In genomic region chr20:34834459-34834893, GRCh38 we compare ENCODE assay signal across 2 cellular contexts.
TF ChIP-seq lines count a peak whose summit lies in the region.

No MANE protein-coding gene starts in this region.

TF ChIP-seq in GM12878, 131 proteins besides CTCF, POLR2A, EP300 and RAD21:
- TF ChIP-seq JUND (IDR thresholded peaks at IDR 0.05; ENCODE audit: low read depth, low read length), result no peak
- TF ChIP-seq ZBTB4 (CRISPR knock-in tag; IDR thresholded peaks at IDR 0.05), result no peak
- no peak for TF ChIP-seq PBX3 (IDR thresholded peaks at IDR 0.05; ENCODE audit: insufficient replicate concordance, low read depth, low read length)
- no peak for TF ChIP-seq ZNF274 (IDR thresholded peaks at IDR 0.05; ENCODE audit: insufficient read depth, insufficient read length)
- no peak for TF ChIP-seq ZNF384 (IDR thresholded peaks at IDR 0.05; ENCODE audit: borderline replicate concordance, low read depth, low read length)
- TF ChIP-seq SUPT20H (IDR thresholded peaks at IDR 0.05; ENCODE audit: borderline replicate concordance, control insufficient read depth, low read depth, low read length), result no peak
- no peak for TF ChIP-seq SRF (IDR thresholded peaks at IDR 0.05; ENCODE audit: low read depth in 2 of 2, low read length in 2 of 2)
- no peak for TF ChIP-seq IRF5 (IDR thresholded peaks at IDR 0.05; ENCODE audit: borderline replicate concordance)
TF ChIP-seq in GM12878: peak in this region for 0.

TF ChIP-seq in HepG2, 621 proteins besides CTCF, POLR2A, EP300 and RAD21:
- TF ChIP-seq, protein P1, sequence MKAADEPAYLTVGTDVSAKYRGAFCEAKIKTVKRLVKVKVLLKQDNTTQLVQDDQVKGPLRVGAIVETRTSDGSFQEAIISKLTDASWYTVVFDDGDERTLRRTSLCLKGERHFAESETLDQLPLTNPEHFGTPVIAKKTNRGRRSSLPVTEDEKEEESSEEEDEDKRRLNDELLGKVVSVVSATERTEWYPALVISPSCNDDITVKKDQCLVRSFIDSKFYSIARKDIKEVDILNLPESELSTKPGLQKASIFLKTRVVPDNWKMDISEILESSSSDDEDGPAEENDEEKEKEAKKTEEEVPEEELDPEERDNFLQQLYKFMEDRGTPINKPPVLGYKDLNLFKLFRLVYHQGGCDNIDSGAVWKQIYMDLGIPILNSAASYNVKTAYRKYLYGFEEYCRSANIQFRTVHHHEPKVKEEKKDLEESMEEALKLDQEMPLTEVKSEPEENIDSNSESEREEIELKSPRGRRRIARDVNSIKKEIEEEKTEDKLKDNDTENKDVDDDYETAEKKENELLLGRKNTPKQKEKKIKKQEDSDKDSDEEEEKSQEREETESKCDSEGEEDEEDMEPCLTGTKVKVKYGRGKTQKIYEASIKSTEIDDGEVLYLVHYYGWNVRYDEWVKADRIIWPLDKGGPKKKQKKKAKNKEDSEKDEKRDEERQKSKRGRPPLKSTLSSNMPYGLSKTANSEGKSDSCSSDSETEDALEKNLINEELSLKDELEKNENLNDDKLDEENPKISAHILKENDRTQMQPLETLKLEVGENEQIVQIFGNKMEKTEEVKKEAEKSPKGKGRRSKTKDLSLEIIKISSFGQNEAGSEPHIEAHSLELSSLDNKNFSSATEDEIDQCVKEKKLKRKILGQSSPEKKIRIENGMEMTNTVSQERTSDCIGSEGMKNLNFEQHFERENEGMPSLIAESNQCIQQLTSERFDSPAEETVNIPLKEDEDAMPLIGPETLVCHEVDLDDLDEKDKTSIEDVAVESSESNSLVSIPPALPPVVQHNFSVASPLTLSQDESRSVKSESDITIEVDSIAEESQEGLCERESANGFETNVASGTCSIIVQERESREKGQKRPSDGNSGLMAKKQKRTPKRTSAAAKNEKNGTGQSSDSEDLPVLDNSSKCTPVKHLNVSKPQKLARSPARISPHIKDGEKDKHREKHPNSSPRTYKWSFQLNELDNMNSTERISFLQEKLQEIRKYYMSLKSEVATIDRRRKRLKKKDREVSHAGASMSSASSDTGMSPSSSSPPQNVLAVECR (CRISPR knock-in tag; IDR thresholded peaks at IDR 0.05; ENCODE audit: borderline replicate concordance), result peak; percentile 23; the same call in 1 of the 2 replicates
- peak; percentile 30 for TF ChIP-seq ASH2L (IDR thresholded peaks at IDR 0.05; ENCODE audit: insufficient read length, low read depth, low read length)
- TF ChIP-seq NFE2L1 (CRISPR knock-in tag; IDR thresholded peaks at IDR 0.05; ENCODE audit: borderline replicate concordance), result no peak
- 0 out of 2 replicates have a peak, but pooled peaks have one; percentile 11 for TF ChIP-seq SMC3 (IDR thresholded peaks at IDR 0.05; ENCODE audit: low read length)
- TF ChIP-seq, protein P2, sequence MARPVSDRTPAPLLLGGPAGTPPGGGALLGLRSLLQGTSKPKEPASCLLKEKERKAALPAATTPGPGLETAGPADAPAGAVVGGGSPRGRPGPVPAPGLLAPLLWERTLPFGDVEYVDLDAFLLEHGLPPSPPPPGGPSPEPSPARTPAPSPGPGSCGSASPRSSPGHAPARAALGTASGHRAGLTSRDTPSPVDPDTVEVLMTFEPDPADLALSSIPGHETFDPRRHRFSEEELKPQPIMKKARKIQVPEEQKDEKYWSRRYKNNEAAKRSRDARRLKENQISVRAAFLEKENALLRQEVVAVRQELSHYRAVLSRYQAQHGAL (CRISPR knock-in tag; IDR thresholded peaks at IDR 0.05; ENCODE audit: not compliant biosample characterization), result no peak
- TF ChIP-seq, protein P3, sequence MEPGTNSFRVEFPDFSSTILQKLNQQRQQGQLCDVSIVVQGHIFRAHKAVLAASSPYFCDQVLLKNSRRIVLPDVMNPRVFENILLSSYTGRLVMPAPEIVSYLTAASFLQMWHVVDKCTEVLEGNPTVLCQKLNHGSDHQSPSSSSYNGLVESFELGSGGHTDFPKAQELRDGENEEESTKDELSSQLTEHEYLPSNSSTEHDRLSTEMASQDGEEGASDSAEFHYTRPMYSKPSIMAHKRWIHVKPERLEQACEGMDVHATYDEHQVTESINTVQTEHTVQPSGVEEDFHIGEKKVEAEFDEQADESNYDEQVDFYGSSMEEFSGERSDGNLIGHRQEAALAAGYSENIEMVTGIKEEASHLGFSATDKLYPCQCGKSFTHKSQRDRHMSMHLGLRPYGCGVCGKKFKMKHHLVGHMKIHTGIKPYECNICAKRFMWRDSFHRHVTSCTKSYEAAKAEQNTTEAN (CRISPR knock-in tag; conservative IDR thresholded peaks at IDR 0.05), result no peak
- TF ChIP-seq THAP9 (CRISPR knock-in tag; IDR thresholded peaks at IDR 0.05; ENCODE audit: borderline replicate concordance), result 0 out of 2 replicates have a peak, but pooled peaks have one; percentile 27
- TF ChIP-seq PRDM4 (CRISPR knock-in tag; IDR thresholded peaks at IDR 0.05; ENCODE audit: borderline replicate concordance), result no peak
- 0 out of 2 replicates have a peak, but pooled peaks have one; percentile 43 for TF ChIP-seq ZNF414 (CRISPR knock-in tag; IDR thresholded peaks at IDR 0.05)
- TF ChIP-seq LCORL (IDR thresholded peaks at IDR 0.05), result no peak
- peak; percentile 69 for TF ChIP-seq LCORL (CRISPR knock-in tag; IDR thresholded peaks at IDR 0.05)
- TF ChIP-seq BCL6 (CRISPR knock-in tag; IDR thresholded peaks at IDR 0.05), result no peak
- 0 out of 2 replicates have a peak, but pooled peaks have one; percentile 35 for TF ChIP-seq ZNF30 (CRISPR knock-in tag; IDR thresholded peaks at IDR 0.05)
- peak; percentile 95 for TF ChIP-seq ARID3A (IDR thresholded peaks at IDR 0.05; ENCODE audit: low read depth, low read length)
- 0 out of 2 replicates have a peak, but pooled peaks have one; percentile 32 for TF ChIP-seq ZNF430 (CRISPR knock-in tag; IDR thresholded peaks at IDR 0.05)
- 0 out of 2 replicates have a peak, but pooled peaks have one; percentile 51 for TF ChIP-seq ZBTB39 (CRISPR knock-in tag; IDR thresholded peaks at IDR 0.05)
- peak; percentile 34 for TF ChIP-seq TEAD3 (CRISPR knock-in tag; optimal IDR thresholded peaks at IDR 0.05; ENCODE audit: borderline replicate concordance)
- TF ChIP-seq STAG1 (CRISPR knock-in tag; IDR thresholded peaks at IDR 0.05), result peak; percentile 79
